Comparison of ENCODE assay signal across 11 cellular contexts in the genomic region with DNA sequence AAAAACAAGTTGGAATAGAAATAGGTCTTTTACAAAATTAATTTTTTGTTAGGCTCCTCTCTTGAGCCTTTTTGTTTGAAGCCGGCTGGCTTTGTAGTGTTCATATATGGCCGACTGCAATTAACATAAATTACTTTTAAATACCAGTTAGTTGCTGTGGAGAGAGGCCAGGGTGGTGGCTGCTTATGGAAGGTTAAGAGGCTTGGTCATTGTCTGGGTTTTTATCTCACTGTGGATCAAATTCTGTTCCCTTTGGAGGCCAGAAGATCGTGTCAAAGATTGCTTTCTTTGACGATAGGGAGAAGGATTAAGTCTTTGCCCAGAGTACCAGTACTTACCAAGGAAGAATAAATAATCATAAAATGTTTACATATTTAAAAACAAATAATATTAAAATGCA. TPM values are rescaled to one million over a fixed set of nuclear protein-coding genes. Genes with fewer than 3 reads are reported as not detected.
DNase-seq lines count a peak whose midpoint lies in the region; ATAC-seq and TF ChIP-seq lines count a peak whose summit lies in the region.
"Had no signal": no experiment of that assay in that cellular context is flagged by ENCODE, and none has a peak within 500 bp of the region (broad histone marks: within the 10 kb centered on the region; RNA-seq: fewer than 3 reads in every experiment).

No MANE protein-coding gene starts in this region.

- peak overlapping the region; percentile 33; the same call in 1 of the 2 replicates for H3K14ac ChIP-seq in IMR-90 (replicated peaks; ENCODE audit: low read depth, low read length)

- CTCF ChIA-PET in IMR-90 (lab: Yijun Ruan, JAX) = interaction anchor here (0.7 kb wide), 1 partner anchor 176 kb away, joined by 4 read pairs; no protein-coding TSS in a partner anchor

- TF ChIP-seq CTCF in IMR-90 (conservative IDR thresholded peaks at IDR 0.05; ENCODE audit: low read depth, low read length) (no peak), prostate gland (IDR thresholded peaks at IDR 0.05) (no peak)

- no peaks in the 10 kb centered on the region for H3K27me3 ChIP-seq in IMR-90 (ENCODE audit: control insufficient read depth, insufficient read depth, low read length)
- no peaks in the 10 kb centered on the region for H3K27me3 ChIP-seq in prostate gland (replicated peaks; ENCODE audit: insufficient read depth)
- H3K27me3 ChIP-seq: upper lobe of right lung had no signal

- peak; percentile 15 for DNase-seq in COLO668 (lab: John Stamatoyannopoulos, UW; ENCODE audit: unreplicated experiment)
- no peak for DNase-seq in IMR-90
- peak; percentile 95 for DNase-seq in NCI-H69 (lab: John Stamatoyannopoulos, UW)
- DNase-seq in iris pigment epithelial cell (ENCODE audit: low read depth) = peak; percentile 28
- no peak for DNase-seq in GF-D8 (lab: John Stamatoyannopoulos, UW)
- no peak for DNase-seq in prostate gland (ENCODE audit: low spot score)
- DNase-seq: naive B cell, small intestine, upper lobe of right lung had no signal

- WGBS in IMR-90 (ENCODE audit: extremely low coverage in 2 of 2, insufficient read length in 1 of 2), 2 experiments = no CpG with 5 or more reads among the region's 4 CpGs
- WGBS in prostate gland = 48% methylated on average over 4 of the region's 4 CpGs

- no peak overlapping the region for H4K91ac ChIP-seq in IMR-90 (ENCODE audit: insufficient read depth, low read depth, low read length)

- H3K4me3 ChIP-seq in IMR-90 (ENCODE audit: insufficient read depth, low read depth, low read length) (no peak overlapping the region), prostate gland (no peak overlapping the region)
- H3K4me3 ChIP-seq: upper lobe of right lung had no signal

- peak overlapping the region; percentile 9; the same call in 1 of the 2 replicates for H3K56ac ChIP-seq in IMR-90 (ENCODE audit: extremely low read depth, insufficient read depth, low read length)

- 0 out of 2 replicates have a peak overlapping the region, but pooled peaks have one; percentile 49 for H2AK5ac ChIP-seq in IMR-90 (ENCODE audit: low read depth, low read length)

- peak overlapping the region; percentile 76 for H3K23ac ChIP-seq in IMR-90 (ENCODE audit: low read depth, low read length)

- no peak for ATAC-seq in IMR-90 (ENCODE audit: low read depth)
- ATAC-seq in HG02642 (IDR thresholded peaks at IDR 0.05; ENCODE audit: poor library complexity, unreplicated experiment) = no peak
- no peak for ATAC-seq in HG03045 (IDR thresholded peaks at IDR 0.05; ENCODE audit: unreplicated experiment)
- ATAC-seq: upper lobe of right lung had no signal

- in situ Hi-C loops in IMR-90 (cut with MboI; ENCODE audit: low sequenced_read_pairs) = no loop called here

- H3K9me1 ChIP-seq in IMR-90 (ENCODE audit: insufficient read depth, low read length) = peaks cover 14% of the 10 kb centered on the region; the same call in 1 of the 2 replicates

- peak overlapping the region; percentile 24 for H2BK5ac ChIP-seq in IMR-90 (ENCODE audit: low read depth, low read length, poor library complexity, severe bottlenecking)

- H2AFZ ChIP-seq in IMR-90 (replicated peaks; ENCODE audit: low read length, poor library complexity) = no peak overlapping the region

- POLR2A ChIA-PET in IMR-90 (lab: Charles Lee; ENCODE audit: unreplicated experiment) = interaction anchor here (0.6 kb wide), 1 partner anchor 726 kb away, joined by 3 read pairs; no protein-coding TSS in a partner anchor

- H2AK9ac ChIP-seq in IMR-90 (replicated peaks; ENCODE audit: low read depth, low read length, poor library complexity) = no peak overlapping the region

- peak overlapping the region; percentile 72; the same call in 1 of the 2 replicates for H3K18ac ChIP-seq in IMR-90 (ENCODE audit: low read depth, low read length)

- peak overlapping the region; percentile 85; the same call in 1 of the 2 replicates for H4K5ac ChIP-seq in IMR-90 (ENCODE audit: low read depth, low read length)

- no peak overlapping the region for H3K4me2 ChIP-seq in IMR-90 (ENCODE audit: low read depth, low read length)

- H3K4ac ChIP-seq in IMR-90 (ENCODE audit: low read depth, low read length) = peak overlapping the region; percentile 19; the same call in 1 of the 2 replicates

- dilution Hi-C loops in IMR-90 (cut with HindIII; ENCODE audit: low sequenced_read_pairs, unreplicated experiment) = no loop called here

- TF ChIP-seq POLR2A in IMR-90 (IDR thresholded peaks at IDR 0.05; ENCODE audit: low read depth, low read length) = no peak
- TF ChIP-seq POLR2A in prostate gland (IDR thresholded peaks at IDR 0.05) = no peak

- H4K20me1 ChIP-seq in IMR-90 (ENCODE audit: insufficient read depth, low read length) = no peaks in the 10 kb centered on the region

- H3K79me1 ChIP-seq in IMR-90 (ENCODE audit: low read depth in 1 of 2, low read length in 2 of 2) = peaks cover 13 to 19% of the 10 kb centered on the region in 2 experiments; a peak in 3 of 4 replicates

- peak overlapping the region; percentile 79; the same call in 1 of the 2 replicates for H2BK120ac ChIP-seq in IMR-90 (ENCODE audit: low read depth, low read length)

- BruUV-seq in IMR-90 (replicated peaks; lab: Mats Ljungman, UMichigan) = no TSS peak

- peak overlapping the region; percentile 34; the same call in 1 of the 3 replicates for H2BK15ac ChIP-seq in IMR-90 (ENCODE audit: low read depth, low read length)

- no peak overlapping the region for H3K9ac ChIP-seq in IMR-90 (ENCODE audit: low read depth, low read length)

- H3K27ac ChIP-seq in IMR-90 (ENCODE audit: insufficient read depth, low read length) (peak overlapping the region; percentile 62), prostate gland (no peak overlapping the region)
- H3K27ac ChIP-seq: upper lobe of right lung had no signal

- TF ChIP-seq RAD21 in IMR-90 (IDR thresholded peaks at IDR 0.05; ENCODE audit: low read length) = no peak

- peaks cover 5% of the 10 kb centered on the region for H3K36me3 ChIP-seq in IMR-90 (ENCODE audit: control insufficient read depth, insufficient read depth, low read length)
- no peaks in the 10 kb centered on the region for H3K36me3 ChIP-seq in prostate gland
- H3K36me3 ChIP-seq: upper lobe of right lung had no signal

- H3K9me3 ChIP-seq in IMR-90 (ENCODE audit: control insufficient read depth, insufficient read depth, low read length) (peaks cover 4% of the 10 kb centered on the region), prostate gland (no peaks in the 10 kb centered on the region)
- H3K9me3 ChIP-seq: upper lobe of right lung had no signal

- peaks cover 17% of the 10 kb centered on the region for H3K4me1 ChIP-seq in IMR-90 (ENCODE audit: control insufficient read depth, insufficient read depth, low read length)
- peaks cover 4% of the 10 kb centered on the region for H3K4me1 ChIP-seq in prostate gland (replicated peaks)
- H3K4me1 ChIP-seq: upper lobe of right lung had no signal

- H4K8ac ChIP-seq in IMR-90 (ENCODE audit: low read depth in 2 of 2, low read length in 2 of 2) = no peak overlapping the region

- peak overlapping the region; percentile 13 for H2BK20ac ChIP-seq in IMR-90 (ENCODE audit: low read depth, low read length)

- intact Hi-C loops in IMR-90 (cut with micrococcal nuclease) = no loop called here
- intact Hi-C loops in prostate gland (cut with DNase I) = no loop called here

TF ChIP-seq in IMR-90, 13 proteins besides CTCF, POLR2A, EP300 and RAD21:
- TF ChIP-seq SMC3 (IDR thresholded peaks at IDR 0.05; ENCODE audit: low read depth, low read length) (no peak), MAZ (IDR thresholded peaks at IDR 0.05; ENCODE audit: borderline replicate concordance, low read depth, low read length) (no peak), RFX5 (IDR thresholded peaks at IDR 0.05; ENCODE audit: low read depth, low read length) (no peak)

RNA-seq across cellular contexts. Expression of gene MSI2, which starts 39.9 kb away (rescaled TPM):
- 16.0 and 18.1 TPM in 2 replicates for total RNA-seq in IMR-90 (2012; rRNA removed)
- polyA plus RNA-seq in IMR-90 (2012; rRNA removed) = 13.0 and 14.0 TPM in 2 replicates
- 7.4 and 9.4 TPM in 2 replicates for polyA plus RNA-seq in IMR-90 (2012; cell fraction: cytosol; rRNA removed)
- 10.2 and 22.1 TPM in 2 replicates for polyA plus RNA-seq in IMR-90 (2012; cell fraction: nucleus; rRNA removed; ENCODE audit: low replicate concordance)
- 10 to 100 TPM; 53.1 to 74.0 TPM for total RNA-seq in prostate gland

Comparison
In these comparisons a context has a peak if more than half of its experiments do, and no peak if none do; other contexts are left out.
1. DNase-seq: peak in COLO668 (single experiment), NCI-H69 (single experiment) and iris pigment epithelial cell (single experiment); none in IMR-90 (single experiment), GF-D8 (single experiment) and prostate gland (single experiment).